Comparison of ENCODE assay signal across 8 cellular contexts in genomic region chr13:94656766-94657165, GRCh38. TPM values are rescaled to one million over a fixed set of nuclear protein-coding genes. Genes with fewer than 3 reads are reported as not detected.
DNase-seq lines count a peak whose midpoint lies in the region; ATAC-seq and TF ChIP-seq lines count a peak whose summit lies in the region.

No MANE protein-coding gene starts in this region.

- H3K9me3 ChIP-seq in mammary epithelial cell (replicated peaks; ENCODE audit: insufficient read depth, low read length) (no peaks in the 10 kb centered on the region), left ventricle myocardium inferior (replicated peaks) (peaks cover 25% of the 10 kb centered on the region), psoas muscle (no peaks in the 10 kb centered on the region)

- no peaks in the 10 kb centered on the region for H3K36me3 ChIP-seq in mammary epithelial cell (ENCODE audit: insufficient read depth, low read length)
- H3K36me3 ChIP-seq in left ventricle myocardium inferior: no peaks in the 10 kb centered on the region
- no peaks in the 10 kb centered on the region for H3K36me3 ChIP-seq in psoas muscle (ENCODE audit: insufficient read depth in 1 of 2, low read depth in 1 of 2)

- H3K9ac ChIP-seq in mammary epithelial cell (ENCODE audit: insufficient read depth, low read length): no peak overlapping the region

- no peaks in the 10 kb centered on the region for H3K27me3 ChIP-seq in mammary epithelial cell (ENCODE audit: insufficient read depth, low read length)
- peaks cover 7% of the 10 kb centered on the region for H3K27me3 ChIP-seq in left ventricle myocardium inferior (ENCODE audit: low read depth)
- no peaks in the 10 kb centered on the region for H3K27me3 ChIP-seq in psoas muscle (ENCODE audit: insufficient read depth in 3 of 3, low read length in 2 of 3)

- in situ Hi-C loops in mammary epithelial cell (cut with MboI; ENCODE audit: low sequenced_read_pairs in 2 of 2): loop anchor here (25.0 kb wide), 1 partner anchor 506 kb away; no protein-coding TSS in a partner anchor

- peaks cover 8% of the 10 kb centered on the region for H3K4me1 ChIP-seq in mammary epithelial cell (ENCODE audit: insufficient read depth, low read length)
- H3K4me1 ChIP-seq in left ventricle myocardium inferior: no peaks in the 10 kb centered on the region
- H3K4me1 ChIP-seq in psoas muscle: no peaks in the 10 kb centered on the region

- no peak overlapping the region for H3K4me2 ChIP-seq in mammary epithelial cell (ENCODE audit: insufficient read depth, low read depth, low read length)

- no peaks in the 10 kb centered on the region for H3K79me2 ChIP-seq in mammary epithelial cell (ENCODE audit: insufficient read depth, low read length)

- H4K20me1 ChIP-seq in mammary epithelial cell (ENCODE audit: insufficient read depth, low read length): no peaks in the 10 kb centered on the region

- intact Hi-C loops in mammary epithelial cell (cut with micrococcal nuclease) (loop anchor here (1.0 to 5.0 kb wide), 2 partner anchors 15 to 34 kb away; no protein-coding TSS in a partner anchor), left ventricle myocardium inferior (cut with micrococcal nuclease) (no loop called here), psoas muscle (cut with DNase I) (no loop called here)

- H3K27ac ChIP-seq in mammary epithelial cell (ENCODE audit: insufficient read depth, low read depth, low read length) (no peak overlapping the region), left ventricle myocardium inferior (replicated peaks) (no peak overlapping the region), psoas muscle (no peak overlapping the region)

- peak; percentile 94 for ATAC-seq in GM19395 (IDR thresholded peaks at IDR 0.05; ENCODE audit: unreplicated experiment)
- peak; percentile 97 for ATAC-seq in HG03432 (IDR thresholded peaks at IDR 0.05; ENCODE audit: unreplicated experiment)
- ATAC-seq in psoas muscle: no peak

- 38% methylated on average over 1 of the region's 1 CpG for WGBS in mammary epithelial cell (ENCODE audit: low coverage, missing lambda C conversion rate)
- WGBS in psoas muscle, 3 donors: 86 to 93% (median 88%) methylated on average over 1 of the region's 1 CpG

- H3K4me3 ChIP-seq in mammary epithelial cell (replicated peaks in 1 of 3; ENCODE audit: insufficient read depth in 1 of 3, low read depth in 2 of 3, low read length in 3 of 3) (no peak overlapping the region), left ventricle myocardium inferior (no peak overlapping the region), psoas muscle (no peak overlapping the region)

- DNase-seq in AG08395 (ENCODE audit: low spot score) (peak; percentile 84), mammary epithelial cell (peak; percentile 82), anterior cingulate cortex (lab: John Stamatoyannopoulos, UW) (no peak), left ventricle myocardium inferior (no peak), psoas muscle (no peak), medulla oblongata (ENCODE audit: extremely low spot score) (no peak)

- BruUV-seq in mammary epithelial cell (replicated peaks; lab: Mats Ljungman, UMichigan): no TSS peak

- no peak overlapping the region for H2AFZ ChIP-seq in mammary epithelial cell (ENCODE audit: low read depth, low read length)

- CTCF ChIA-PET in mammary epithelial cell (lab: Charles Lee; ENCODE audit: low non-redundant PET): interaction anchor here (0.6 kb wide), 1 partner anchor 640 kb away, joined by 3 read pairs; no protein-coding TSS in a partner anchor

- dilution Hi-C loops in mammary epithelial cell (cut with HindIII; ENCODE audit: low sequenced_read_pairs): no loop called here

- TF ChIP-seq CTCF in mammary epithelial cell (conservative IDR thresholded peaks at IDR 0.05 in 1 of 2, IDR thresholded peaks at IDR 0.05 in 1 of 2; ENCODE audit: extremely low read depth in 1 of 2, insufficient read depth in 1 of 2, low read depth in 1 of 2, low read length in 2 of 2): peak in 1 of 2 donors; percentile 12
- no peak for TF ChIP-seq CTCF in left ventricle myocardium inferior (IDR thresholded peaks at IDR 0.05; ENCODE audit: borderline replicate concordance)
- no peak for TF ChIP-seq CTCF in psoas muscle (IDR thresholded peaks at IDR 0.05)

RNA-seq across cellular contexts. Expression of gene GPR180, which starts 55.1 kb away (rescaled TPM):
- 10 to 100 TPM in 1 of 2 donors, 1 to 10 TPM in 1; 9.7 to 11.5 TPM for total RNA-seq in mammary epithelial cell
- 4.8 TPM for polyA plus RNA-seq in mammary epithelial cell
- polyA minus RNA-seq in mammary epithelial cell: 8.2 TPM
- 3.6 TPM for total RNA-seq in left ventricle myocardium inferior
- 1 to 10 TPM; 3.6 to 4.2 (median 4.2) TPM for total RNA-seq in psoas muscle
- 1 to 10 TPM; 1.6 to 4.0 (median 3.4) TPM for polyA plus RNA-seq in psoas muscle

RNA-seq across cellular contexts. Expression of gene SOX21, which starts 55.6 kb away (rescaled TPM):
- not detected for total RNA-seq in mammary epithelial cell
- polyA plus RNA-seq in mammary epithelial cell: not detected
- polyA minus RNA-seq in mammary epithelial cell: not detected
- total RNA-seq in left ventricle myocardium inferior: not detected
- total RNA-seq in psoas muscle: not detected
- polyA plus RNA-seq in psoas muscle: not detected

Comparison
In these comparisons a context has a peak if more than half of its experiments do, and no peak if none do; other contexts are left out.
1. DNase-seq: peak in AG08395 (single experiment) and mammary epithelial cell (single experiment); none in anterior cingulate cortex (0 of 58), left ventricle myocardium inferior (single experiment), psoas muscle (0 of 2) and medulla oblongata (single experiment).
2. ATAC-seq: peak in GM19395 (single experiment) and HG03432 (single experiment); none in psoas muscle (0 of 4).